In the genomic region with DNA sequence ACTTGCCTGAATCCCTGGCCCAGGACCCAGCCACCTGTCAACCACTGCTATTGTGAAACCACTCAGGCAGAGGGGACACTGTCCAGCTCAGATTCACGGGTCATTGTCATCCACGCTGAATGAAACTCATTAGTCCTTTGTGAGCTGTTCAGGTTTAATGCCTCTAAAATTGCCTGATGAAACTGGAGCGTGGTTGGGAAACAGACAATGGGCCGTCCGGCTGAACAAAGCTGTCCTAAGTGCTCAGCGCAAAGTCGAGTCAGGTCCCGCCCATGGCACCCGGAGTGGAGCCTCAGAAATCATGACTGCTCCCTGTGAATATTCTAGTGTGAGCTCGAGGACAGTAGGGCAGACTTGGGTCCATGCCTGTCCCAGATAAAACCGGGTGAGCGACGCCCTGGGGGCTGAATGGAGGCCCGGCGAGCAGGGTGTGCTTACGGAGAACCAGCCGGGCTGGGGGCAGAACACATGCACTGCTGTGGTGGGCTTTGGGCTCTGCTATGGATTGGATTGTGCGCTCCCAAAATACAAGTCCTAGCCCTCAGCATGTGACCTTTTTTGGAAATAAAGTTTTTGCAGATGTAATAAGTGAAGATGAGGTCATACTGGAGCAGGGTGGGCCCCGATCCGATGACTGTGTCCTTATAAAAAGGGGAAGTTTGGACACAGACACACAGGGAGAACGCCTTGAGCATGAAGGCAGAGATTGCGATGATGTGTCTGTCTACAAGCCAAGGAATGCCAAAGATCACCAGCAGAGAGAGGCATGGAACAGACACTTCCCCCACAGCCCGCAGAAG, we compare ENCODE assay signal across 9 cellular contexts. TPM values are rescaled to one million over a fixed set of nuclear protein-coding genes. Genes with fewer than 3 reads are reported as not detected.
DNase-seq lines count a peak whose midpoint lies in the region; ATAC-seq and TF ChIP-seq lines count a peak whose summit lies in the region.
"Had no signal": no experiment of that assay in that cellular context is flagged by ENCODE, and none has a peak within 500 bp of the region (broad histone marks: within the 10 kb centered on the region; RNA-seq: fewer than 3 reads in every experiment).

No MANE protein-coding gene starts in this region.

- H3K4me1 ChIP-seq in adipocyte (ENCODE audit: control insufficient read depth, insufficient read depth, low read length), result peaks cover 29% of the 10 kb centered on the region
- peaks cover 0 to 4% of the 10 kb centered on the region in 2 donors for H3K4me1 ChIP-seq in lung (ENCODE audit: control insufficient read depth in 2 of 2, insufficient read depth in 2 of 2, low read length in 2 of 2)

- 80 to 85% methylated on average over 23 of the region's 23 CpGs for WGBS in lung, 2 donors

- no peaks in the 10 kb centered on the region for H3K9me3 ChIP-seq in adipocyte (ENCODE audit: control insufficient read depth, low read length)
- no peaks in the 10 kb centered on the region for H3K9me3 ChIP-seq in lung (ENCODE audit: control insufficient read depth in 2 of 2, insufficient read depth in 1 of 2, low read length in 1 of 2)

- H3K27ac ChIP-seq in lung (ENCODE audit: low read depth in 1 of 2, low read length in 1 of 2), result no peak overlapping the region

- POLR2A ChIA-PET in BJ (lab: Charles Lee), result no interaction called here

- H3K4me3 ChIP-seq in BJ (ENCODE audit: low read depth, low read length), result no peak overlapping the region
- H3K4me3 ChIP-seq in adipocyte (ENCODE audit: low read length), result peak overlapping the region; percentile 42
- H3K4me3 ChIP-seq in lung, result no peak overlapping the region

- CTCF ChIA-PET in BJ (lab: Yijun Ruan, JAX), result interaction anchor here (1.7 kb wide), 1 partner anchor 265 kb away, joined by 7 read pairs; no protein-coding TSS in a partner anchor

- H3K9ac ChIP-seq in adipocyte (ENCODE audit: low read length), result peak overlapping the region; percentile 84

- ATAC-seq in lung (ENCODE audit: insufficient read depth, low FRiP score), result peak; percentile 61
- ATAC-seq in GM21529 (IDR thresholded peaks at IDR 0.05; ENCODE audit: unreplicated experiment), result no peak

- H3K36me3 ChIP-seq in BJ (ENCODE audit: control insufficient read depth, insufficient read depth, low read length) (no peaks in the 10 kb centered on the region), adipocyte (ENCODE audit: control insufficient read depth, insufficient read depth, low read length, severe bottlenecking) (no peaks in the 10 kb centered on the region), lung (ENCODE audit: control insufficient read depth in 2 of 2, insufficient read depth in 2 of 2, low read length in 2 of 2) (no peaks in the 10 kb centered on the region)

- in situ Hi-C loops in KBM-7 (cut with MboI; ENCODE audit: low pct_unique_long_range_greater_than_20kb, low sequenced_read_pairs), result no loop called here

- 0 out of 2 replicates have a peak, but pooled peaks have one; percentile 6 for TF ChIP-seq CTCF in BJ (IDR thresholded peaks at IDR 0.05; ENCODE audit: insufficient read depth, low read depth, low read length)
- TF ChIP-seq CTCF in lung (IDR thresholded peaks at IDR 0.05; ENCODE audit: control extremely low read depth, extremely low read depth), result no peak

- H3K27me3 ChIP-seq in BJ (ENCODE audit: control insufficient read depth, insufficient read depth, low read length), result no peaks in the 10 kb centered on the region
- H3K27me3 ChIP-seq in adipocyte (replicated peaks; ENCODE audit: control insufficient read depth, insufficient read depth, low read length), result no peaks in the 10 kb centered on the region
- H3K27me3 ChIP-seq in lung (ENCODE audit: control insufficient read depth, insufficient read depth), result no peaks in the 10 kb centered on the region

- peak; percentile 81 for DNase-seq in BJ (ENCODE audit: low read depth)
- peak; percentile 76 for DNase-seq in KBM-7
- DNase-seq in adipocyte (ENCODE audit: low read depth), result peak; percentile 62
- no peak for DNase-seq in lung (ENCODE audit: low spot score)
- DNase-seq in hepatic stellate cell (ENCODE audit: low spot score), result no peak
- DNase-seq in iPS-NIHi7 (ENCODE audit: extremely low spot score), result no peak
- DNase-seq in stimulated activated CD4-positive, alpha-beta T cell treated with anti-CD3 and anti-CD28 coated beads, Interleukin-1b, Interleukin-23, amount 100 ng/mL, for 48 hours, result no peak
- DNase-seq: activated CD8-positive, alpha-beta memory T cell treated with anti-CD3 and anti-CD28 coated beads for 24 hours had no signal

RNA-seq across cellular contexts. Expression of a gene that starts 12.9 kb away (rescaled TPM):
- 3.4 and 4.9 TPM in 2 replicates for polyA plus RNA-seq in BJ (2011; rRNA removed)
- polyA minus RNA-seq in BJ (2011; rRNA and poly(A)+ RNA removed), result 14.0 and 22.5 TPM in 2 replicates
- total RNA-seq in lung, result 10 to 100 TPM; 55.7 to 80.5 TPM
- polyA plus RNA-seq in lung, result 10 to 100 TPM; 11.8 to 41.4 TPM

Comparison
In these comparisons a context has a peak if more than half of its experiments do, and no peak if none do; other contexts are left out.
1. DNase-seq: peak in BJ (single experiment), KBM-7 (single experiment) and adipocyte (single experiment); none in lung (single experiment), hepatic stellate cell (single experiment), iPS-NIHi7 (single experiment) and stimulated activated CD4-positive, alpha-beta T cell treated with anti-CD3 and anti-CD28 coated beads, Interleukin-1b, Interleukin-23, amount 100 ng/mL, for 48 hours (single experiment).